In genomic region chr11:17954395-17955252, GRCh38 we compare ENCODE assay signal across 19 cellular contexts. TPM values are rescaled to one million over a fixed set of nuclear protein-coding genes. Genes with fewer than 3 reads are reported as not detected.
DNase-seq lines count a peak whose midpoint lies in the region; ATAC-seq and TF ChIP-seq lines count a peak whose summit lies in the region.
"Had no signal": no experiment of that assay in that cellular context is flagged by ENCODE, and none has a peak within 500 bp of the region (broad histone marks: within the 10 kb centered on the region; RNA-seq: fewer than 3 reads in every experiment).

No MANE protein-coding gene starts in this region.

- no peaks in the 10 kb centered on the region for H3K9me3 ChIP-seq in thoracic aorta
- H3K9me3 ChIP-seq: upper lobe of left lung had no signal

- DNase-seq in Right ventricle myocardium inferior (ENCODE audit: missing footprints) (no peak), cardiac septum (ENCODE audit: low spot score) (no peak), chondrocyte (ENCODE audit: low spot score) (no peak), inferior parietal cortex (ENCODE audit: extremely low spot score) (peak; percentile 45), thoracic aorta (ENCODE audit: low spot score) (no peak), AG20443 (ENCODE audit: low spot score) (no peak)
- DNase-seq: 8988T; CD4-positive, CD25-positive, alpha-beta regulatory T cell; DND-41; effector memory CD4-positive, alpha-beta T cell; mesendoderm; NCI-H2081 treated with DMSO at 0.1 percent for 48 hours; stimulated activated CD4-positive, alpha-beta T cell treated with anti-CD3 and anti-CD28 coated beads, Interleukin-4, amount 100 ng/mL, for 4 hours; T-helper 1 cell; upper lobe of left lung had no signal

- H3K27me3 ChIP-seq in thoracic aorta (replicated peaks; ENCODE audit: insufficient read depth): no peaks in the 10 kb centered on the region
- H3K27me3 ChIP-seq: upper lobe of left lung had no signal

- H3K4me1 ChIP-seq in thoracic aorta (ENCODE audit: control insufficient read depth in 1 of 2, low read depth in 2 of 2): peaks cover 8 to 21% of the 10 kb centered on the region in 2 donors
- H3K4me1 ChIP-seq: upper lobe of left lung had no signal

- H3K27ac Mint-ChIP-seq in chondrocyte (ENCODE audit: unreplicated experiment): peak overlapping the region; percentile 39
- H3K27ac Mint-ChIP-seq: CD4-positive, CD25-positive, alpha-beta regulatory T cell; WTC11 had no signal

- peak overlapping the region; percentile 43 to 64 for H3K27ac ChIP-seq in thoracic aorta
- H3K27ac ChIP-seq: skin epidermis, upper lobe of left lung had no signal

- peaks cover 15% of the 10 kb centered on the region for H3K4me1 Mint-ChIP-seq in chondrocyte (ENCODE audit: low read depth)
- H3K4me1 Mint-ChIP-seq: WTC11 had no signal

- H3K27me3 Mint-ChIP-seq in chondrocyte (ENCODE audit: low read depth): no peaks in the 10 kb centered on the region
- H3K27me3 Mint-ChIP-seq: CD4-positive, CD25-positive, alpha-beta regulatory T cell had no signal

- no peaks in the 10 kb centered on the region for H3K9me3 Mint-ChIP-seq in chondrocyte (ENCODE audit: low read depth)
- H3K9me3 Mint-ChIP-seq: CD4-positive, CD25-positive, alpha-beta regulatory T cell; WTC11 had no signal

- intact Hi-C loops in Right ventricle myocardium inferior (cut with DNase I) (no loop called here), cardiac septum (cut with DNase I) (no loop called here)

- no peak for TF ChIP-seq CTCF in chondrocyte (IDR thresholded peaks at IDR 0.05)
- no peak for TF ChIP-seq CTCF in thoracic aorta (IDR thresholded peaks at IDR 0.05)

- no peak overlapping the region for H3K4me3 ChIP-seq in thoracic aorta
- H3K4me3 ChIP-seq: skin epidermis, upper lobe of left lung had no signal

- no peak overlapping the region for H3K4me3 Mint-ChIP-seq in chondrocyte (ENCODE audit: unreplicated experiment)
- H3K4me3 Mint-ChIP-seq: CD4-positive, CD25-positive, alpha-beta regulatory T cell; WTC11 had no signal

- H3K36me3 Mint-ChIP-seq in chondrocyte (ENCODE audit: low read depth): peaks cover 25% of the 10 kb centered on the region

- peaks cover 20% of the 10 kb centered on the region for H3K36me3 ChIP-seq in thoracic aorta

- ATAC-seq in Right ventricle myocardium inferior (peak; percentile 85), thoracic aorta (ENCODE audit: insufficient number of reproducible peaks, low FRiP score, low read depth) (peak; percentile 52), HG03280 (IDR thresholded peaks at IDR 0.05; ENCODE audit: unreplicated experiment) (no peak)
- no peak for ATAC-seq in activated CD4-positive, CD25-positive, alpha-beta regulatory T cell treated with anti-CD3 and anti-CD28 coated beads, Interleukin-2, amount 50 U/mL, for 24 hours
- ATAC-seq: WTC11 had no signal

RNA-seq across cellular contexts. Expression of gene SERGEF, which starts 58.2 kb away (rescaled TPM):
- 15.2 TPM for total RNA-seq in Right ventricle myocardium inferior
- 22.4 TPM for total RNA-seq in cardiac septum
- total RNA-seq in chondrocyte: 34.3 to 37.6 TPM (median 36.6 TPM) in 3 replicates
- 10 to 100 TPM; 27.3 to 32.0 TPM for total RNA-seq in thoracic aorta

Comparison
In these comparisons a context has a peak if more than half of its experiments do, and no peak if none do; other contexts are left out.
1. ATAC-seq: peak in Right ventricle myocardium inferior (single experiment) and thoracic aorta (single experiment); none in HG03280 (single experiment) and activated CD4-positive, CD25-positive, alpha-beta regulatory T cell treated with anti-CD3 and anti-CD28 coated beads, Interleukin-2, amount 50 U/mL, for 24 hours (0 of 2).